In genomic region chr2:69789129-69789528, GRCh38 we compare ENCODE assay signal across 8 cellular contexts. TPM values are rescaled to one million over a fixed set of nuclear protein-coding genes. Genes with fewer than 3 reads are reported as not detected.
DNase-seq lines count a peak whose midpoint lies in the region; ATAC-seq and TF ChIP-seq lines count a peak whose summit lies in the region.

No MANE protein-coding gene starts in this region.

- no peaks in the 10 kb centered on the region for H3K9me3 Mint-ChIP-seq in stimulated activated naive B cell treated with anti-CD40 and anti-IgM and Interleukin-4, amounts not matched to agents 10 μg/mL and 1 μg/mL and 100 μg/mL, for 72 hours
- no peaks in the 10 kb centered on the region for H3K9me3 Mint-ChIP-seq in activated T-helper 17 cell treated with anti-CD3 and anti-CD28 coated beads, Interleukin-2, amount 50 U/mL, for 72 hours

- H3K4me3 Mint-ChIP-seq in stimulated activated naive B cell treated with anti-CD40 and anti-IgM and Interleukin-4, amounts not matched to agents 10 μg/mL and 1 μg/mL and 100 μg/mL, for 72 hours: peak overlapping the region; percentile 42 to 46
- H3K4me3 Mint-ChIP-seq in activated T-helper 17 cell treated with anti-CD3 and anti-CD28 coated beads, Interleukin-2, amount 50 U/mL, for 72 hours: no peak overlapping the region

- H3K27me3 Mint-ChIP-seq in stimulated activated naive B cell treated with anti-CD40 and anti-IgM and Interleukin-4, amounts not matched to agents 10 μg/mL and 1 μg/mL and 100 μg/mL, for 72 hours: no peaks in the 10 kb centered on the region
- H3K27me3 Mint-ChIP-seq in activated T-helper 17 cell treated with anti-CD3 and anti-CD28 coated beads, Interleukin-2, amount 50 U/mL, for 72 hours: no peaks in the 10 kb centered on the region

- H3K4me3 ChIP-seq in fibroblast of the aortic adventitia (ENCODE audit: low read depth, low read length): no peak overlapping the region

- ATAC-seq in GM18873 (IDR thresholded peaks at IDR 0.05; ENCODE audit: low FRiP score, unreplicated experiment): peak; percentile 60
- peak; percentile 64 for ATAC-seq in HG03521 (IDR thresholded peaks at IDR 0.05; ENCODE audit: unreplicated experiment)
- peak; percentile 37 to 39 for ATAC-seq in stimulated activated naive B cell treated with anti-CD40 and anti-IgM and Interleukin-4, amounts not matched to agents 10 μg/mL and 1 μg/mL and 100 μg/mL, for 72 hours (replicated peaks)
- no peak for ATAC-seq in activated T-helper 17 cell treated with anti-CD3 and anti-CD28 coated beads, Interleukin-2, amount 50 U/mL, for 72 hours (replicated peaks)
- ATAC-seq in GM18858 (IDR thresholded peaks at IDR 0.05; ENCODE audit: unreplicated experiment): no peak

- H3K36me3 Mint-ChIP-seq in stimulated activated naive B cell treated with anti-CD40 and anti-IgM and Interleukin-4, amounts not matched to agents 10 μg/mL and 1 μg/mL and 100 μg/mL, for 72 hours: peaks cover 11 to 28% of the 10 kb centered on the region in 2 donors
- peaks cover 9% of the 10 kb centered on the region for H3K36me3 Mint-ChIP-seq in activated T-helper 17 cell treated with anti-CD3 and anti-CD28 coated beads, Interleukin-2, amount 50 U/mL, for 72 hours (ENCODE audit: low read depth)

- DNase-seq in fibroblast of the aortic adventitia (ENCODE audit: low read depth) (peak; percentile 70), amygdala (lab: John Stamatoyannopoulos, UW) (no peak)
- DNase-seq in stimulated activated naive B cell treated with anti-CD40 and anti-IgM and Interleukin-4, amounts not matched to agents 10 μg/mL and 1 μg/mL and 100 μg/mL, for 72 hours: no peak
- no peak for DNase-seq in activated CD8-positive, alpha-beta memory T cell treated with anti-CD3 and anti-CD28 coated beads, Interleukin-2, amount 50 U/mL, for 4 hours

- no peak for TF ChIP-seq CTCF in fibroblast of the aortic adventitia (IDR thresholded peaks at IDR 0.05; ENCODE audit: insufficient read depth, low read length)

- H3K4me1 Mint-ChIP-seq in stimulated activated naive B cell treated with anti-CD40 and anti-IgM and Interleukin-4, amounts not matched to agents 10 μg/mL and 1 μg/mL and 100 μg/mL, for 72 hours: peaks cover 18 to 37% of the 10 kb centered on the region in 2 donors
- no peaks in the 10 kb centered on the region for H3K4me1 Mint-ChIP-seq in activated T-helper 17 cell treated with anti-CD3 and anti-CD28 coated beads, Interleukin-2, amount 50 U/mL, for 72 hours

- peak overlapping the region; percentile 72 for H3K27ac Mint-ChIP-seq in stimulated activated naive B cell treated with anti-CD40 and anti-IgM and Interleukin-4, amounts not matched to agents 10 μg/mL and 1 μg/mL and 100 μg/mL, for 72 hours
- no peak overlapping the region for H3K27ac Mint-ChIP-seq in activated T-helper 17 cell treated with anti-CD3 and anti-CD28 coated beads, Interleukin-2, amount 50 U/mL, for 72 hours

RNA-seq across cellular contexts. Expression of gene GMCL1, which starts 40.3 kb away (rescaled TPM):
- 9.7 and 14.2 TPM in 2 replicates for total RNA-seq in fibroblast of the aortic adventitia (ENCODE audit: low replicate concordance)
- total RNA-seq in activated T-helper 17 cell treated with anti-CD3 and anti-CD28 coated beads, Interleukin-2, amount 50 U/mL, for 72 hours: 10 to 100 TPM; 20.8 to 24.1 TPM

RNA-seq across cellular contexts. Expression of gene ANXA4, which starts 47.2 kb away (rescaled TPM):
- 36.9 and 101 TPM in 2 replicates for total RNA-seq in fibroblast of the aortic adventitia (ENCODE audit: low replicate concordance)
- 10 to 100 TPM; 31.5 to 33.0 TPM for total RNA-seq in activated T-helper 17 cell treated with anti-CD3 and anti-CD28 coated beads, Interleukin-2, amount 50 U/mL, for 72 hours

Comparison
In these comparisons a context has a peak if more than half of its experiments do, and no peak if none do; other contexts are left out.
1. ATAC-seq: peak in GM18873 (single experiment), HG03521 (single experiment) and stimulated activated naive B cell treated with anti-CD40 and anti-IgM and Interleukin-4, amounts not matched to agents 10 μg/mL and 1 μg/mL and 100 μg/mL, for 72 hours (2 of 2); none in activated T-helper 17 cell treated with anti-CD3 and anti-CD28 coated beads, Interleukin-2, amount 50 U/mL, for 72 hours (single experiment) and GM18858 (single experiment).